ENCODE assay signal across 1 cellular context in genomic region chr22:41507330-41508063, GRCh38.
TF ChIP-seq lines count a peak whose summit lies in the region.

No MANE protein-coding gene starts in this region.

TF ChIP-seq in GM23338, 12 proteins besides CTCF, POLR2A, EP300 and RAD21 (continued from another document):
- no peak for TF ChIP-seq REST (IDR thresholded peaks at IDR 0.05; ENCODE audit: unreplicated experiment)
- no peak for TF ChIP-seq POLR2AphosphoS5 (IDR thresholded peaks at IDR 0.05; ENCODE audit: low read depth)
- TF ChIP-seq ZNF462 (CRISPR knock-in tag; IDR thresholded peaks at IDR 0.05) = no peak
- TF ChIP-seq ZNF331 (CRISPR knock-in tag; IDR thresholded peaks at IDR 0.05; ENCODE audit: low read depth) = no peak
- TF ChIP-seq NANOG (IDR thresholded peaks at IDR 0.05; ENCODE audit: borderline replicate concordance) = no peak
- no peak for TF ChIP-seq EZH2phosphoT487 (IDR thresholded peaks at IDR 0.05; ENCODE audit: unreplicated experiment)
TF ChIP-seq in GM23338: peak in this region for 0.
